ENCODE assay signal across 1 cellular context in the genomic region with DNA sequence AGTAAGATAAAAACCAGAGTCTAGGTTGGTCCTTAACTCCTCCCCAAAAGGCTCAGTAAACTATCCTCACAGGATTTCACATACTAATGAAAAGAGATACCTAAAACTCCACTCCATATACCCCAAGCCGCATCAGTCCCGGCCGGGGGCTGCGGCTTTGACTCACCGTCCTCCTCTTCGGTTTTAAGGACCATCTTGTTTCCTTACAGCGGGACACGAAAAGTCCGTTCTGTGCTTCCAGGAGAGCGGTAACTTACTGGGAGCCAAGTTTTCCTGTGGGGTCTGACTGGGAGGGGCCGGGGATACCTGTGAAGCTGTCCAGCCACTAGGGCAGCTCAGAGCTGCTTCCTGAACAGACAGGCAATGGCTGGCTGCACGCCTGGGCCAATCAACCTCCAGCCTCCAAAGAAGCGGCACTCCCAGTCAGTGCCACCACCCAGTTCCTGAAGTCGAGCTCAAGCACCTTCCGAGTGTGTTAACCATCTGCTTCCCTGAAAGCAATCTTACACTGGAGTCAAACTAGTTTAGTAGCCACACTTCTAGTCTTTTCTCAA.
TF ChIP-seq lines count a peak whose summit lies in the region.

No MANE protein-coding gene starts in this region.

TF ChIP-seq in A549, 52 proteins besides CTCF, POLR2A, EP300 and RAD21 (continued from another document):
- TF ChIP-seq MAZ (IDR thresholded peaks at IDR 0.05; ENCODE audit: borderline replicate concordance, low read depth, low read length) = 0 out of 2 replicates have a peak, but pooled peaks have one; percentile 26
- TF ChIP-seq, protein P1, sequence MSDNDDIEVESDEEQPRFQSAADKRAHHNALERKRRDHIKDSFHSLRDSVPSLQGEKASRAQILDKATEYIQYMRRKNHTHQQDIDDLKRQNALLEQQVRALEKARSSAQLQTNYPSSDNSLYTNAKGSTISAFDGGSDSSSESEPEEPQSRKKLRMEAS (IDR thresholded peaks at IDR 0.05) = no peak
- TF ChIP-seq PHF8 (IDR thresholded peaks at IDR 0.05; ENCODE audit: borderline replicate concordance, low read depth) = peak; percentile 38; the same call in 1 of the 2 replicates
- TF ChIP-seq, protein P2, sequence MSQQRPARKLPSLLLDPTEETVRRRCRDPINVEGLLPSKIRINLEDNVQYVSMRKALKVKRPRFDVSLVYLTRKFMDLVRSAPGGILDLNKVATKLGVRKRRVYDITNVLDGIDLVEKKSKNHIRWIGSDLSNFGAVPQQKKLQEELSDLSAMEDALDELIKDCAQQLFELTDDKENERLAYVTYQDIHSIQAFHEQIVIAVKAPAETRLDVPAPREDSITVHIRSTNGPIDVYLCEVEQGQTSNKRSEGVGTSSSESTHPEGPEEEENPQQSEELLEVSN (IDR thresholded peaks at IDR 0.05; ENCODE audit: borderline replicate concordance, low read depth) = 0 out of 2 replicates have a peak, but pooled peaks have one; percentile 16
- 0 out of 2 replicates have a peak, but pooled peaks have one; percentile 38 for TF ChIP-seq RFX5 (IDR thresholded peaks at IDR 0.05)
- no peak for TF ChIP-seq CHD4 (IDR thresholded peaks at IDR 0.05; ENCODE audit: borderline replicate concordance)
- TF ChIP-seq JUN (IDR thresholded peaks at IDR 0.05) = 0 out of 5 replicates have a peak, but pooled peaks have one; percentile 18 to 21
